In genomic region chr5:77971965-77972544, GRCh38 we compare ENCODE assay signal across 8 cellular contexts.
DNase-seq lines count a peak whose midpoint lies in the region; ATAC-seq and TF ChIP-seq lines count a peak whose summit lies in the region.

No MANE protein-coding gene starts in this region.

- H3K23me2 ChIP-seq in H9 (ENCODE audit: insufficient read length, low read depth, low read length, poor library complexity, severe bottlenecking) = peaks cover 8% of the 10 kb centered on the region

- no peak overlapping the region for H2AFZ ChIP-seq in H9 (ENCODE audit: low read length)

- H4K8ac ChIP-seq in H9 (replicated peaks; ENCODE audit: insufficient read length, low read depth, low read length) = no peak overlapping the region

- no peak overlapping the region for H2AK5ac ChIP-seq in H9 (ENCODE audit: insufficient read length, low read length)

- H3K27ac ChIP-seq in H9 (ENCODE audit: insufficient read length, low read depth, low read length) = no peak overlapping the region
- no peak overlapping the region for H3K27ac ChIP-seq in ascending aorta

- H3K27me3 ChIP-seq in BE2C (0 out of 2 replicates have a peak, but pooled peaks cover 2% of the 10 kb centered on the region), H9 (ENCODE audit: insufficient read depth, low read length) (peaks cover 49% of the 10 kb centered on the region), ascending aorta (no peaks in the 10 kb centered on the region)

- no peak overlapping the region for H3K27ac Mint-ChIP-seq in H9
- H3K27ac Mint-ChIP-seq in naive B cell = no peak overlapping the region

- no peak overlapping the region for H3K18ac ChIP-seq in H9 (ENCODE audit: insufficient read length, low read depth, low read length)

- no peak overlapping the region for H3K9ac ChIP-seq in H9 (ENCODE audit: extremely low read depth, insufficient read length, low read length)

- H3K27me3 Mint-ChIP-seq in H9 (ENCODE audit: low read depth) = peaks cover 100% of the 10 kb centered on the region
- H3K27me3 Mint-ChIP-seq in naive B cell = peaks cover 59 to 74% (median 67%) of the 10 kb centered on the region in 3 donors

- H2BK120ac ChIP-seq in H9 (ENCODE audit: low read depth, low read length, poor library complexity, severe bottlenecking) = no peak overlapping the region

- no peaks in the 10 kb centered on the region for H4K20me1 ChIP-seq in H9 (ENCODE audit: control insufficient read depth, insufficient read depth, insufficient read length)

- H3K36me3 ChIP-seq in BE2C (no peaks in the 10 kb centered on the region), ascending aorta (no peaks in the 10 kb centered on the region)

- no CpG with 5 or more reads among the region's 15 CpGs for WGBS in H9 (ENCODE audit: extremely low coverage, insufficient read length, low lambda C conversion rate)

- no peak overlapping the region for H3K56ac ChIP-seq in H9 (ENCODE audit: insufficient read length, low read depth, low read length)

- no peak overlapping the region for H3K23ac ChIP-seq in H9 (ENCODE audit: insufficient read length, low read depth, low read length)

- H3K4me2 ChIP-seq in H9 (ENCODE audit: insufficient read depth, insufficient read length, low read length) = peak overlapping the region; percentile 52

- H4K5ac ChIP-seq in H9 (ENCODE audit: insufficient read length, low read depth, low read length) = no peak overlapping the region

- no peak overlapping the region for H4K91ac ChIP-seq in H9 (ENCODE audit: insufficient read length, low read depth, low read length)

- no peak overlapping the region for H2BK15ac ChIP-seq in H9 (ENCODE audit: low read depth, low read length)

- H3K4me3 Mint-ChIP-seq in H9 (peak overlapping the region; percentile 22 to 62; a peak in 3 of 5 replicates), naive B cell (peak overlapping the region; percentile 57 to 84 (median 78))

- H3K36me3 Mint-ChIP-seq in H9 (ENCODE audit: insufficient read depth in 1 of 3, low read depth in 3 of 3) (no peaks in the 10 kb centered on the region), naive B cell (no peaks in the 10 kb centered on the region)

- no peak for TF ChIP-seq CTCF in BE2C (IDR thresholded peaks at IDR 0.05; ENCODE audit: low read depth, low read length)
- no peak for TF ChIP-seq CTCF in H9 (conservative IDR thresholded peaks at IDR 0.05)
- TF ChIP-seq CTCF in ascending aorta (IDR thresholded peaks at IDR 0.05) = no peak

- H3K4me3 ChIP-seq in BE2C (ENCODE audit: low read depth, low read length) = peak overlapping the region; percentile 69
- peak overlapping the region; percentile 55 to 75 for H3K4me3 ChIP-seq in ascending aorta

- peak; percentile 30 to 32 for ATAC-seq in naive B cell (ENCODE audit: low read depth in 2 of 2)

- peaks cover 0 to 1% of the 10 kb centered on the region in 2 experiments; a peak in 2 of 5 replicates for H3K9me3 Mint-ChIP-seq in H9
- H3K9me3 Mint-ChIP-seq in naive B cell = peaks cover 0 to 2% (median 0%) of the 10 kb centered on the region in 7 donors

- no peak overlapping the region for H3T11ph ChIP-seq in H9 (ENCODE audit: low read length)

- H3K9me3 ChIP-seq in BE2C = no peaks in the 10 kb centered on the region
- H3K9me3 ChIP-seq in H9 (ENCODE audit: control insufficient read depth, low read depth, low read length) = no peaks in the 10 kb centered on the region
- H3K9me3 ChIP-seq in ascending aorta = no peaks in the 10 kb centered on the region

- H3K79me2 ChIP-seq in H9 (ENCODE audit: insufficient read depth, low read length) = no peaks in the 10 kb centered on the region

- H3K4me1 ChIP-seq in BE2C (peaks cover 3% of the 10 kb centered on the region), H9 (ENCODE audit: insufficient read depth, low read length) (no peaks in the 10 kb centered on the region), ascending aorta (peaks cover 5 to 9% of the 10 kb centered on the region in 2 donors)

- no peak overlapping the region for H2BK12ac ChIP-seq in H9 (ENCODE audit: insufficient read length, low read depth, low read length)

- DNase-seq in BE2C (no peak), H9 (no peak), ascending aorta (ENCODE audit: low spot score in 2 of 2) (no peak), naive B cell (peak; percentile 9), hepatic stellate cell (ENCODE audit: low spot score) (no peak), NCI-H2196 treated with DMSO at 0.1 percent for 48 hours (lab: John Stamatoyannopoulos, UW; ENCODE audit: unreplicated experiment) (no peak), H4 (ENCODE audit: low spot score) (no peak), D341Med (ENCODE audit: low spot score) (no peak)

- peaks cover 7 to 14% of the 10 kb centered on the region in 2 experiments for H3K4me1 Mint-ChIP-seq in H9
- H3K4me1 Mint-ChIP-seq in naive B cell = peaks cover 12 to 24% (median 18%) of the 10 kb centered on the region in 3 donors

- no peak overlapping the region for H2BK5ac ChIP-seq in H9 (ENCODE audit: insufficient read length, low read length)

- H3K14ac ChIP-seq in H9 (ENCODE audit: insufficient read depth, low read length) = no peak overlapping the region

- no peaks in the 10 kb centered on the region for H3K79me1 ChIP-seq in H9 (ENCODE audit: insufficient read depth, low read depth, low read length, poor library complexity, severe bottlenecking)

- H3K4ac ChIP-seq in H9 (ENCODE audit: low read depth, low read length) = no peak overlapping the region

- H2BK20ac ChIP-seq in H9 (ENCODE audit: low read depth, low read length, poor library complexity, severe bottlenecking) = no peak overlapping the region

- intact Hi-C loops in ascending aorta (cut with DNase I) = no loop called here
